ENCODE assay signal across 13 cellular contexts in genomic region chr2:64622443-64623231, GRCh38. TPM values are rescaled to one million over a fixed set of nuclear protein-coding genes. Genes with fewer than 3 reads are reported as not detected.
DNase-seq lines count a peak whose midpoint lies in the region; TF ChIP-seq lines count a peak whose summit lies in the region.
"Had no signal": no experiment of that assay in that cellular context is flagged by ENCODE, and none has a peak within 500 bp of the region (broad histone marks: within the 10 kb centered on the region; RNA-seq: fewer than 3 reads in every experiment).

No MANE protein-coding gene starts in this region.

- intact Hi-C loops in activated naive CD4-positive, alpha-beta T cell treated with anti-CD3 and anti-CD28 coated beads for 36 hours (cut with micrococcal nuclease), result no loop called here
- intact Hi-C loops in stomach (cut with DNase I; ENCODE audit: low total_unique reads) (no loop called here), colonic mucosa (cut with DNase I) (no loop called here)

- no peak overlapping the region for H3K27ac Mint-ChIP-seq in activated naive CD4-positive, alpha-beta T cell treated with anti-CD3 and anti-CD28 coated beads, Interleukin-2, amount 10 ng/mL, durations not matched to agents 7 days and 5 days
- no peak overlapping the region for H3K27ac Mint-ChIP-seq in activated naive CD4-positive, alpha-beta T cell treated with anti-CD3 and anti-CD28 coated beads for 36 hours
- H3K27ac Mint-ChIP-seq: T-helper 1 cell treated with Interleukin-12 subunit alpha and Interleukin-12 subunit beta and Interleukin-4 antibody, amounts not matched to agents 30 μg/mL and 1 μg/mL, for 36 hours had no signal

- peaks cover 40% of the 10 kb centered on the region for H3K27me3 Mint-ChIP-seq in activated naive CD4-positive, alpha-beta T cell treated with anti-CD3 and anti-CD28 coated beads, Interleukin-2, amount 10 ng/mL, durations not matched to agents 7 days and 5 days
- no peaks in the 10 kb centered on the region for H3K27me3 Mint-ChIP-seq in activated naive CD4-positive, alpha-beta T cell treated with anti-CD3 and anti-CD28 coated beads for 36 hours (ENCODE audit: low read depth)

- TF ChIP-seq RAD21 in liver (IDR thresholded peaks at IDR 0.05), result peak; percentile 22 to 23

- TF ChIP-seq CTCF in brain microvascular endothelial cell (IDR thresholded peaks at IDR 0.05; ENCODE audit: low read depth, low read length, missing control alignments) (peak; percentile 55), liver (IDR thresholded peaks at IDR 0.05; ENCODE audit: low read depth, low read length, missing input control) (no peak), stomach (IDR thresholded peaks at IDR 0.05) (no peak), colonic mucosa (IDR thresholded peaks at IDR 0.05) (no peak)

- H3K4me1 Mint-ChIP-seq in activated naive CD4-positive, alpha-beta T cell treated with anti-CD3 and anti-CD28 coated beads, Interleukin-2, amount 10 ng/mL, durations not matched to agents 7 days and 5 days, result peaks cover 4% of the 10 kb centered on the region
- no peaks in the 10 kb centered on the region for H3K4me1 Mint-ChIP-seq in activated naive CD4-positive, alpha-beta T cell treated with anti-CD3 and anti-CD28 coated beads for 36 hours (ENCODE audit: low read depth)

- no peak overlapping the region for H3K4me3 ChIP-seq in brain microvascular endothelial cell (ENCODE audit: low read depth, low read length)
- no peak overlapping the region for H3K4me3 ChIP-seq in liver (ENCODE audit: low read depth in 1 of 3, low read length in 3 of 3)
- H3K4me3 ChIP-seq in stomach, result no peak overlapping the region
- H3K4me3 ChIP-seq in colonic mucosa, result no peak overlapping the region
- H3K4me3 ChIP-seq: BLaER1 treated with 17β-estradiol and CSF1 and Interleukin-3, amounts not matched to agents 10 nM and 100 nM; heart left ventricle had no signal

- H3K36me3 ChIP-seq in brain microvascular endothelial cell (replicated peaks) (no peaks in the 10 kb centered on the region), liver (ENCODE audit: control insufficient read depth in 4 of 4, insufficient read depth in 3 of 4, low read depth in 1 of 4, low read length in 3 of 4) (no peaks in the 10 kb centered on the region), stomach (no peaks in the 10 kb centered on the region), colonic mucosa (no peaks in the 10 kb centered on the region)
- H3K36me3 ChIP-seq: BLaER1 treated with 17β-estradiol and CSF1 and Interleukin-3, amounts not matched to agents 10 nM and 100 nM; heart left ventricle had no signal

- H3K9me3 Mint-ChIP-seq in activated naive CD4-positive, alpha-beta T cell treated with anti-CD3 and anti-CD28 coated beads, Interleukin-2, amount 10 ng/mL, durations not matched to agents 7 days and 5 days, result no peaks in the 10 kb centered on the region
- no peaks in the 10 kb centered on the region for H3K9me3 Mint-ChIP-seq in activated naive CD4-positive, alpha-beta T cell treated with anti-CD3 and anti-CD28 coated beads for 36 hours
- H3K9me3 Mint-ChIP-seq: T-helper 1 cell treated with Interleukin-12 subunit alpha and Interleukin-12 subunit beta and Interleukin-4 antibody, amounts not matched to agents 30 μg/mL and 1 μg/mL, for 36 hours had no signal

- no peak for TF ChIP-seq EP300 in stomach (IDR thresholded peaks at IDR 0.05)

- H3K36me3 Mint-ChIP-seq in activated naive CD4-positive, alpha-beta T cell treated with anti-CD3 and anti-CD28 coated beads, Interleukin-2, amount 10 ng/mL, durations not matched to agents 7 days and 5 days, result no peaks in the 10 kb centered on the region
- no peaks in the 10 kb centered on the region for H3K36me3 Mint-ChIP-seq in activated naive CD4-positive, alpha-beta T cell treated with anti-CD3 and anti-CD28 coated beads for 36 hours (ENCODE audit: low read depth)

- no peaks in the 10 kb centered on the region for H3K27me3 ChIP-seq in brain microvascular endothelial cell (replicated peaks)
- no peaks in the 10 kb centered on the region for H3K27me3 ChIP-seq in liver (ENCODE audit: control insufficient read depth in 4 of 4, insufficient read depth in 4 of 4, low read length in 3 of 4)
- H3K27me3 ChIP-seq in stomach, result no peaks in the 10 kb centered on the region
- H3K27me3 ChIP-seq in colonic mucosa, result no peaks in the 10 kb centered on the region
- H3K27me3 ChIP-seq: BLaER1 treated with 17β-estradiol and CSF1 and Interleukin-3, amounts not matched to agents 10 nM and 100 nM; heart left ventricle had no signal

- H3K9me3 ChIP-seq in liver (ENCODE audit: control insufficient read depth in 4 of 4, low read length in 3 of 4) (no peaks in the 10 kb centered on the region), stomach (no peaks in the 10 kb centered on the region), colonic mucosa (no peaks in the 10 kb centered on the region)
- H3K9me3 ChIP-seq: BLaER1 treated with 17β-estradiol and CSF1 and Interleukin-3, amounts not matched to agents 10 nM and 100 nM; heart left ventricle had no signal

- 91% methylated on average over 13 of the region's 13 CpGs for WGBS in liver
- WGBS in stomach, 5 donors, result 82 to 89% (median 87%) methylated on average over 13 of the region's 13 CpGs

- CTCF ChIA-PET in activated naive CD4-positive, alpha-beta T cell treated with anti-CD3 and anti-CD28 coated beads, Interleukin-2, amount 10 ng/mL, durations not matched to agents 7 days and 5 days (lab: Charles Lee), result interaction anchor here (1.0 to 1.4 kb wide), 2 partner anchors 13 to 15 kb away, joined by 4 read pairs; no protein-coding TSS in a partner anchor
- CTCF ChIA-PET in activated naive CD4-positive, alpha-beta T cell treated with anti-CD3 and anti-CD28 coated beads for 36 hours (lab: Charles Lee), result interaction anchor here (0.6 to 0.7 kb wide), 3 partner anchors 19 to 264 kb away, joined by 3 read pairs; no protein-coding TSS in a partner anchor

- H3K4me1 ChIP-seq in liver (ENCODE audit: control insufficient read depth in 4 of 4, insufficient read depth in 4 of 4, low read length in 3 of 4) (no peaks in the 10 kb centered on the region), stomach (peaks cover 0 to 18% (median 5%) of the 10 kb centered on the region in 4 donors), colonic mucosa (no peaks in the 10 kb centered on the region)
- H3K4me1 ChIP-seq: heart left ventricle had no signal

- H3K9ac ChIP-seq in liver (ENCODE audit: low read depth in 1 of 2, low read length in 2 of 2), result no peak overlapping the region
- no peak overlapping the region for H3K9ac ChIP-seq in colonic mucosa (ENCODE audit: low read depth in 2 of 2, low read length in 2 of 2)
- H3K9ac ChIP-seq: BLaER1 treated with 17β-estradiol and CSF1 and Interleukin-3, amounts not matched to agents 10 nM and 100 nM had no signal

- in situ Hi-C loops in brain microvascular endothelial cell (cut with HindIII; ENCODE audit: low pct_ligation_motif_present, low sequenced_read_pairs), result no loop called here

- no peak for TF ChIP-seq POLR2A in stomach (IDR thresholded peaks at IDR 0.05)

- no peak overlapping the region for H3K4me3 Mint-ChIP-seq in activated naive CD4-positive, alpha-beta T cell treated with anti-CD3 and anti-CD28 coated beads, Interleukin-2, amount 10 ng/mL, durations not matched to agents 7 days and 5 days
- no peak overlapping the region for H3K4me3 Mint-ChIP-seq in activated naive CD4-positive, alpha-beta T cell treated with anti-CD3 and anti-CD28 coated beads for 36 hours
- H3K4me3 Mint-ChIP-seq: T-helper 1 cell treated with Interleukin-12 subunit alpha and Interleukin-12 subunit beta and Interleukin-4 antibody, amounts not matched to agents 30 μg/mL and 1 μg/mL, for 36 hours had no signal

- no peak overlapping the region for H3K27ac ChIP-seq in brain microvascular endothelial cell
- no peak overlapping the region for H3K27ac ChIP-seq in liver (ENCODE audit: low read depth in 1 of 2, low read length in 2 of 2)
- H3K27ac ChIP-seq in stomach, result no peak overlapping the region
- no peak overlapping the region for H3K27ac ChIP-seq in colonic mucosa
- H3K27ac ChIP-seq: BLaER1 treated with 17β-estradiol and CSF1 and Interleukin-3, amounts not matched to agents 10 nM and 100 nM; heart left ventricle had no signal

- DNase-seq in activated naive CD4-positive, alpha-beta T cell treated with anti-CD3 and anti-CD28 coated beads, Interleukin-2, amount 10 ng/mL, durations not matched to agents 7 days and 5 days, result peak; percentile 16
- DNase-seq in activated naive CD4-positive, alpha-beta T cell treated with anti-CD3 and anti-CD28 coated beads for 36 hours, result no peak
- DNase-seq in brain microvascular endothelial cell (peak; percentile 48), stomach (peak; percentile 17), colonic mucosa (no peak), HuH-7.5 (ENCODE audit: low spot score) (no peak)
- DNase-seq in effector CD4-positive, alpha-beta T cell, result no peak
- DNase-seq: heart left ventricle; NCI-H748 treated with DMSO at 0.1 percent for 48 hours; stimulated activated CD4-positive, alpha-beta T cell treated with anti-CD3 and anti-CD28 coated beads, Interleukin-12 subunit alpha, Interleukin-12 subunit beta, amount 100 ng/mL, for 4 hours had no signal

TF ChIP-seq in liver, 16 proteins besides CTCF, POLR2A, EP300 and RAD21:
- no peak for TF ChIP-seq RXRA (IDR thresholded peaks at IDR 0.05)

RNA-seq across cellular contexts. Expression of gene SERTAD2, which starts 31.1 kb away (rescaled TPM):
- total RNA-seq in activated naive CD4-positive, alpha-beta T cell treated with anti-CD3 and anti-CD28 coated beads for 36 hours, result 10 to 100 TPM; 11.4 to 11.6 TPM
- total RNA-seq in liver, result 10 to 100 TPM in 1 of 2 donors, 1 to 10 TPM in 1; 5.8 to 13.3 TPM
- polyA plus RNA-seq in liver, result 1 to 10 TPM; 5.1 to 7.1 TPM
- total RNA-seq in stomach, result 10 to 100 TPM in 2 of 5 donors, 1 to 10 TPM in 3; 2.0 to 11.9 (median 9.3) TPM
- 1 to 10 TPM; 2.9 to 7.2 (median 5.7) TPM for polyA plus RNA-seq in stomach
- 10 to 100 TPM; 11.2 to 20.7 TPM for total RNA-seq in colonic mucosa

Comparison
In these comparisons a context has a peak if more than half of its experiments do, and no peak if none do; other contexts are left out.
1. DNase-seq: peak in activated naive CD4-positive, alpha-beta T cell treated with anti-CD3 and anti-CD28 coated beads, Interleukin-2, amount 10 ng/mL, durations not matched to agents 7 days and 5 days (single experiment), brain microvascular endothelial cell (single experiment) and stomach (single experiment); none in activated naive CD4-positive, alpha-beta T cell treated with anti-CD3 and anti-CD28 coated beads for 36 hours (single experiment), effector CD4-positive, alpha-beta T cell (single experiment), colonic mucosa (single experiment) and HuH-7.5 (single experiment).